In the genomic region with DNA sequence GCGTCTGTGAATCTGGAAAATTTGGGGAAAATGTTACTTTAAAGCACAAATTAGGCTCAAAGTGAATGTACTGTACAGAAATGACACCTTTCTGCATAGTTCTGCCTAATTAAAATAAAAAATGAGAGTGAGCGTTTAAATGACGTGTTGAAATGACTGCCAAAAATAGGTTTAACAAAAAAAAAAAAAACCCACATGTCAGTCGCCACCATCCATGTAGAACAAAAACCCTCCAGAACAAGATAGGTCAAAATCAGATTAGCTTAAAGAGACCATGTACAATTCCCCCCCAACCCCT, we compare ENCODE assay signal across 2 cellular contexts.
TF ChIP-seq lines count a peak whose summit lies in the region.

No MANE protein-coding gene starts in this region.

TF ChIP-seq in IMR-90, 13 proteins besides CTCF, POLR2A, EP300 and RAD21 (continued from another document):
- TF ChIP-seq MXI1 (IDR thresholded peaks at IDR 0.05; ENCODE audit: borderline replicate concordance, low read depth, low read length) (no peak), MAFK (IDR thresholded peaks at IDR 0.05; ENCODE audit: low read depth, low read length) (no peak), MAZ (IDR thresholded peaks at IDR 0.05; ENCODE audit: borderline replicate concordance, low read depth, low read length) (no peak), NFE2L2 (IDR thresholded peaks at IDR 0.05; ENCODE audit: low read depth, low read length) (no peak), CHD1 (IDR thresholded peaks at IDR 0.05; ENCODE audit: low read depth, low read length) (no peak), RFX5 (IDR thresholded peaks at IDR 0.05; ENCODE audit: low read depth, low read length) (no peak)
- TF ChIP-seq, protein P1, sequence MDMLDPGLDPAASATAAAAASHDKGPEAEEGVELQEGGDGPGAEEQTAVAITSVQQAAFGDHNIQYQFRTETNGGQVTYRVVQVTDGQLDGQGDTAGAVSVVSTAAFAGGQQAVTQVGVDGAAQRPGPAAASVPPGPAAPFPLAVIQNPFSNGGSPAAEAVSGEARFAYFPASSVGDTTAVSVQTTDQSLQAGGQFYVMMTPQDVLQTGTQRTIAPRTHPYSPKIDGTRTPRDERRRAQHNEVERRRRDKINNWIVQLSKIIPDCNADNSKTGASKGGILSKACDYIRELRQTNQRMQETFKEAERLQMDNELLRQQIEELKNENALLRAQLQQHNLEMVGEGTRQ (IDR thresholded peaks at IDR 0.05; ENCODE audit: low read depth, low read length) = no peak
- TF ChIP-seq, protein P2, sequence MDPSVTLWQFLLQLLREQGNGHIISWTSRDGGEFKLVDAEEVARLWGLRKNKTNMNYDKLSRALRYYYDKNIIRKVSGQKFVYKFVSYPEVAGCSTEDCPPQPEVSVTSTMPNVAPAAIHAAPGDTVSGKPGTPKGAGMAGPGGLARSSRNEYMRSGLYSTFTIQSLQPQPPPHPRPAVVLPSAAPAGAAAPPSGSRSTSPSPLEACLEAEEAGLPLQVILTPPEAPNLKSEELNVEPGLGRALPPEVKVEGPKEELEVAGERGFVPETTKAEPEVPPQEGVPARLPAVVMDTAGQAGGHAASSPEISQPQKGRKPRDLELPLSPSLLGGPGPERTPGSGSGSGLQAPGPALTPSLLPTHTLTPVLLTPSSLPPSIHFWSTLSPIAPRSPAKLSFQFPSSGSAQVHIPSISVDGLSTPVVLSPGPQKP (IDR thresholded peaks at IDR 0.05; ENCODE audit: borderline replicate concordance, low read depth, low read length) = no peak

TF ChIP-seq in neural cell, 6 proteins besides CTCF, POLR2A, EP300 and RAD21 (continued from another document):
- TF ChIP-seq, protein P3, sequence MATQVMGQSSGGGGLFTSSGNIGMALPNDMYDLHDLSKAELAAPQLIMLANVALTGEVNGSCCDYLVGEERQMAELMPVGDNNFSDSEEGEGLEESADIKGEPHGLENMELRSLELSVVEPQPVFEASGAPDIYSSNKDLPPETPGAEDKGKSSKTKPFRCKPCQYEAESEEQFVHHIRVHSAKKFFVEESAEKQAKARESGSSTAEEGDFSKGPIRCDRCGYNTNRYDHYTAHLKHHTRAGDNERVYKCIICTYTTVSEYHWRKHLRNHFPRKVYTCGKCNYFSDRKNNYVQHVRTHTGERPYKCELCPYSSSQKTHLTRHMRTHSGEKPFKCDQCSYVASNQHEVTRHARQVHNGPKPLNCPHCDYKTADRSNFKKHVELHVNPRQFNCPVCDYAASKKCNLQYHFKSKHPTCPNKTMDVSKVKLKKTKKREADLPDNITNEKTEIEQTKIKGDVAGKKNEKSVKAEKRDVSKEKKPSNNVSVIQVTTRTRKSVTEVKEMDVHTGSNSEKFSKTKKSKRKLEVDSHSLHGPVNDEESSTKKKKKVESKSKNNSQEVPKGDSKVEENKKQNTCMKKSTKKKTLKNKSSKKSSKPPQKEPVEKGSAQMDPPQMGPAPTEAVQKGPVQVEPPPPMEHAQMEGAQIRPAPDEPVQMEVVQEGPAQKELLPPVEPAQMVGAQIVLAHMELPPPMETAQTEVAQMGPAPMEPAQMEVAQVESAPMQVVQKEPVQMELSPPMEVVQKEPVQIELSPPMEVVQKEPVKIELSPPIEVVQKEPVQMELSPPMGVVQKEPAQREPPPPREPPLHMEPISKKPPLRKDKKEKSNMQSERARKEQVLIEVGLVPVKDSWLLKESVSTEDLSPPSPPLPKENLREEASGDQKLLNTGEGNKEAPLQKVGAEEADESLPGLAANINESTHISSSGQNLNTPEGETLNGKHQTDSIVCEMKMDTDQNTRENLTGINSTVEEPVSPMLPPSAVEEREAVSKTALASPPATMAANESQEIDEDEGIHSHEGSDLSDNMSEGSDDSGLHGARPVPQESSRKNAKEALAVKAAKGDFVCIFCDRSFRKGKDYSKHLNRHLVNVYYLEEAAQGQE (IDR thresholded peaks at IDR 0.05; ENCODE audit: borderline replicate concordance) = no peak
- no peak for TF ChIP-seq TAF1 (IDR thresholded peaks at IDR 0.05; ENCODE audit: low read depth)
- no peak for TF ChIP-seq POLR2AphosphoS5 (IDR thresholded peaks at IDR 0.05)
- no peak for TF ChIP-seq MXI1 (conservative IDR thresholded peaks at IDR 0.05; ENCODE audit: poor library complexity, severe bottlenecking)
